13 cellular contexts compared by ENCODE assay signal in genomic region chr19:10797078-10797477, GRCh38.
A peak's percentile ranks its signal among the peaks of the same experiment; 100 is the strongest.
DNase-seq lines count a peak whose midpoint lies in the region; ATAC-seq, FAIRE-seq and TF ChIP-seq lines count a peak whose summit lies in the region.
"Had no signal": no experiment of that assay in that cellular context is flagged by ENCODE, and none has a peak within 500 bp of the region (broad histone marks: within the 10 kb centered on the region; RNA-seq: fewer than 3 reads in every experiment).

No MANE protein-coding gene starts in this region.

- H3K9me3 ChIP-seq in effector memory CD4-positive, alpha-beta T cell (ENCODE audit: control insufficient read depth, low read length): no peaks in the 10 kb centered on the region
- H3K9me3 ChIP-seq: Caco-2 had no signal

- H3K27me3 Mint-ChIP-seq in T-helper 2 cell treated with Interferon-gamma antibody and Interleukin-4, amounts not matched to agents 5 μg/mL and 100 μg/mL, for 36 hours (ENCODE audit: low read depth): no peaks in the 10 kb centered on the region

- peak overlapping the region; percentile 77 for H3K4me3 Mint-ChIP-seq in T-helper 2 cell treated with Interferon-gamma antibody and Interleukin-4, amounts not matched to agents 5 μg/mL and 100 μg/mL, for 36 hours
- H3K4me3 Mint-ChIP-seq: H9 had no signal

- no peak for TF ChIP-seq POLR2A in H54 (IDR thresholded peaks at IDR 0.05; ENCODE audit: low read depth, low read length)

- peak overlapping the region; percentile 89 for H3K27ac Mint-ChIP-seq in T-helper 2 cell treated with Interferon-gamma antibody and Interleukin-4, amounts not matched to agents 5 μg/mL and 100 μg/mL, for 36 hours

- no peaks in the 10 kb centered on the region for H3K9me3 Mint-ChIP-seq in T-helper 2 cell treated with Interferon-gamma antibody and Interleukin-4, amounts not matched to agents 5 μg/mL and 100 μg/mL, for 36 hours
- H3K9me3 Mint-ChIP-seq: H9 had no signal

- H3K4me1 Mint-ChIP-seq in T-helper 2 cell treated with Interferon-gamma antibody and Interleukin-4, amounts not matched to agents 5 μg/mL and 100 μg/mL, for 36 hours (ENCODE audit: low read depth): peaks cover 19% of the 10 kb centered on the region
- H3K4me1 Mint-ChIP-seq: H9 had no signal

- H3K36me3 ChIP-seq in effector memory CD4-positive, alpha-beta T cell (ENCODE audit: control insufficient read depth, insufficient read depth, low read length): peaks cover 49% of the 10 kb centered on the region

- peaks cover 31% of the 10 kb centered on the region for H3K4me1 ChIP-seq in effector memory CD4-positive, alpha-beta T cell (ENCODE audit: control insufficient read depth, insufficient read depth, low read length, poor library complexity, severe bottlenecking)
- H3K4me1 ChIP-seq: Caco-2 had no signal

- no peak for DNase-seq in T-helper 2 cell treated with Interferon-gamma antibody and Interleukin-4, amounts not matched to agents 5 μg/mL and 100 μg/mL, for 36 hours (ENCODE audit: low spot score)
- DNase-seq in activated T-cell treated with anti-CD3 and anti-CD28 coated beads, Interleukin-2, amount 50 U/mL, for 1 hour: peak; percentile 50
- DNase-seq in effector memory CD4-positive, alpha-beta T cell: peak; percentile 50 to 63 (median 60)
- peak; percentile 52 for DNase-seq in stimulated activated CD8-positive, alpha-beta memory T cell treated with anti-CD3 and anti-CD28 coated beads, Interleukin-4, amount 100 ng/mL, for 48 hours
- DNase-seq in H54 (ENCODE audit: insufficient read length, low spot score) (no peak), NCI-H526 (lab: John Stamatoyannopoulos, UW) (no peak)
- DNase-seq: amniotic stem cell, Caco-2, H9, NCI-H2029 treated with DMSO at 0.1 percent for 48 hours had no signal

- peak overlapping the region; percentile 94 for H3K27ac ChIP-seq in effector memory CD4-positive, alpha-beta T cell (ENCODE audit: insufficient read depth, low read length, poor library complexity, severe bottlenecking)

- ATAC-seq in GM19035 (IDR thresholded peaks at IDR 0.05; ENCODE audit: unreplicated experiment) (no peak), HG03045 (IDR thresholded peaks at IDR 0.05; ENCODE audit: unreplicated experiment) (no peak)

- no peaks in the 10 kb centered on the region for H3K27me3 ChIP-seq in effector memory CD4-positive, alpha-beta T cell (replicated peaks; ENCODE audit: control insufficient read depth, insufficient read depth, low read length, poor library complexity, severe bottlenecking)

- H3K4me3 ChIP-seq in effector memory CD4-positive, alpha-beta T cell (ENCODE audit: insufficient read depth, low read depth, low read length, poor library complexity, severe bottlenecking): peak overlapping the region; percentile 19
- H3K4me3 ChIP-seq: lung had no signal

- FAIRE-seq in H54 (lab: Jason Lieb, UNC): no peak

- H3K36me3 Mint-ChIP-seq in T-helper 2 cell treated with Interferon-gamma antibody and Interleukin-4, amounts not matched to agents 5 μg/mL and 100 μg/mL, for 36 hours (ENCODE audit: low read depth): peaks cover 49% of the 10 kb centered on the region

Comparison
In these comparisons a context has a peak if more than half of its experiments do, and no peak if none do; other contexts are left out.
1. DNase-seq: peak in activated T-cell treated with anti-CD3 and anti-CD28 coated beads, Interleukin-2, amount 50 U/mL, for 1 hour (single experiment), effector memory CD4-positive, alpha-beta T cell (3 of 3) and stimulated activated CD8-positive, alpha-beta memory T cell treated with anti-CD3 and anti-CD28 coated beads, Interleukin-4, amount 100 ng/mL, for 48 hours (single experiment); none in T-helper 2 cell treated with Interferon-gamma antibody and Interleukin-4, amounts not matched to agents 5 μg/mL and 100 μg/mL, for 36 hours (single experiment), H54 (single experiment) and NCI-H526 (0 of 2).